ENCODE assay signal across 14 cellular contexts in the genomic region with DNA sequence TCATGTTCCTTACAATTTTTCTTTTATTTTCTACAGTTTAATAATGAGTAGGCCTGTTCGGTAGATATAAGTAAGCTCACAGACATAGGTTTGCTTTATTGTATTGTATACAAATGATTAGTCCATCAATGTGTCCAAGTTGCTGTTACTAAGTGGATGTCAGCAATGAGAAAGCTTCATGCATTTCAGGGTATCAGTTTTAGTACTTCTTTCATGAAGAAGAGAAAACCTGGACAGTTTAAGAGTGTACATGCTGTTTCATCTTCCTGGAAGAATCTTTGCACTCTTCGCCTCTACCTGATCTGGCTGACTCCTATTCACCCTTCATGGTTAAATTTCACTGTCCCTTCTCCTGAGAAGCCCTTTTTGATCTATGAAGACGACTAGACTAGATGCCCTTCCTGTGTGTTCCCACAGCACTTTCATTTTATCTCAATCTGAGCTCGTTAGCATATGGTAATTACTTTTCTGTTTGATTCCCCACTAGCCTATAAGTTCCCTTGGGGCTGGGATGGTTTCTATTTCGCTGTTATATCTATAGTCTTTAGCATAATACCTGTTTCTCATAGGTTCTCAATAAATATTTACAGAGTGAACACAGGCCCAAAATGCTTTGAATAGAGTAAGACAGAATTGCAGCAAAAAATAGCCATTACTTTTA.
DNase-seq lines count a peak whose midpoint lies in the region; ATAC-seq and TF ChIP-seq lines count a peak whose summit lies in the region.
"Had no signal": no experiment of that assay in that cellular context is flagged by ENCODE, and none has a peak within 500 bp of the region (broad histone marks: within the 10 kb centered on the region; RNA-seq: fewer than 3 reads in every experiment).

No MANE protein-coding gene starts in this region.

- TF ChIP-seq CTCF in spleen (IDR thresholded peaks at IDR 0.05 in 8 of 11, conservative IDR thresholded peaks at IDR 0.05 in 3 of 11) = no peak

- TF ChIP-seq POLR2A in spleen (IDR thresholded peaks at IDR 0.05) = no peak

- no peak for DNase-seq in activated naive CD4-positive, alpha-beta T cell (lab: John Stamatoyannopoulos, UW)
- DNase-seq in kidney tubule cell (ENCODE audit: low spot score) = no peak
- no peak for DNase-seq in NCI-H2227 treated with DMSO at 0.1 percent for 48 hours (lab: John Stamatoyannopoulos, UW)
- no peak for DNase-seq in spleen
- DNase-seq: activated B cell treated with CpG ODN at 0.5 μM for 24 hours, nucleus accumbens had no signal

- H3K36me3 ChIP-seq in spleen = no peaks in the 10 kb centered on the region
- H3K36me3 ChIP-seq: BLaER1 treated with 17β-estradiol and CSF1 and Interleukin-3, amounts not matched to agents 10 nM and 100 nM had no signal

- 46 to 73% (median 60%) methylated on average over 5 of the region's 5 CpGs for WGBS in spleen, 5 donors

- peaks cover 0 to 7% (median 0%) of the 10 kb centered on the region in 7 donors for H3K27me3 ChIP-seq in spleen (replicated peaks in 1 of 7)
- H3K27me3 ChIP-seq: BLaER1 treated with 17β-estradiol and CSF1 and Interleukin-3, amounts not matched to agents 10 nM and 100 nM; SJSA1 had no signal

- ATAC-seq in GM18517 (IDR thresholded peaks at IDR 0.05; ENCODE audit: unreplicated experiment) = peak; percentile 95
- ATAC-seq in GM21360 (IDR thresholded peaks at IDR 0.05; ENCODE audit: unreplicated experiment) = peak; percentile 70
- peak; percentile 95 for ATAC-seq in HG02885 (IDR thresholded peaks at IDR 0.05; ENCODE audit: poor library complexity, unreplicated experiment)
- ATAC-seq in HG03565 (IDR thresholded peaks at IDR 0.05; ENCODE audit: unreplicated experiment) = peak; percentile 91

- no peak overlapping the region for H3K4me3 ChIP-seq in spleen
- H3K4me3 ChIP-seq: BLaER1 treated with 17β-estradiol and CSF1 and Interleukin-3, amounts not matched to agents 10 nM and 100 nM; SJSA1 had no signal

- intact Hi-C loops in spleen (cut with DNase I; ENCODE audit: low total_unique reads) = no loop called here

- H3K4me1 ChIP-seq in spleen = no peaks in the 10 kb centered on the region
- H3K4me1 ChIP-seq: SJSA1 had no signal

- H3K9me3 ChIP-seq in spleen = no peaks in the 10 kb centered on the region
- H3K9me3 ChIP-seq: BLaER1 treated with 17β-estradiol and CSF1 and Interleukin-3, amounts not matched to agents 10 nM and 100 nM; SJSA1 had no signal

- H3K27ac ChIP-seq in spleen = no peak overlapping the region
- H3K27ac ChIP-seq: BLaER1 treated with 17β-estradiol and CSF1 and Interleukin-3, amounts not matched to agents 10 nM and 100 nM; epithelial cell of prostate; HL-60; SJSA1 had no signal
